2 cellular contexts compared by ENCODE assay signal in the genomic region with DNA sequence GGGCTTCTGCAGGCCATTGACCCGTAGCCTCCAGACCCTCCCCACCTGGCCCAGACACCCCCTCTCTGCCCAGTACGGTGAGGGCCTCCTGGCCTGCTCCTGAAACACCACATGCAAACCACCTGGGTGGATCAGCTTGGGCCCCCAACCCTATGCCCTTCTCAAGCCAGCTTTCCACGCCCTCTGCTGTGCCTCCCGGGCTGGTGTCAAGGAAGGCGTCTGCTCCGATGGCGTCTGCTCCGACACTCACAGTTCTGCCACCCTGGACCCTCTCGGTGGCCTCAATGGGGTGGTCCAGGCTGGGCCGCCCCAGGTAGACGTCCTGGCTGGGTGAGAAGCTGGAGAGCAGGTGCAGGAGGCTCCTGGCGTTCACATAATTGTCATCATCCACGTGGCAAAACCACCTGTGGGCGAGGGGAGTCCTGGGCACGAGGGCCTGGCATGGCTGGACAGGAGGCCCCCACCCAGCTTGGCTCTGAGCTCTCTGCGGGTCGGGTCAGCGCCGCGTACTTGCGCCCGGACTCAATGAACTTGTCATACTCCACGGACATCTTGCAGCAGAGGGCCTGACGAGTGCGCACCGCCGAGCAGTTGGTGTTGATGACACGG.
TF ChIP-seq lines count a peak whose summit lies in the region.

No MANE protein-coding gene starts in this region.

TF ChIP-seq in SK-N-SH, 30 proteins besides CTCF, POLR2A, EP300 and RAD21:
- TF ChIP-seq MEF2A (IDR thresholded peaks at IDR 0.05; ENCODE audit: borderline replicate concordance, low read depth) (no peak), GATA2 (CRISPR knock-in tag; IDR thresholded peaks at IDR 0.05) (no peak), NFIC (IDR thresholded peaks at IDR 0.05; ENCODE audit: borderline replicate concordance) (no peak), YY1 (IDR thresholded peaks at IDR 0.05; ENCODE audit: low read depth) (no peak), FOSL2 (IDR thresholded peaks at IDR 0.05; ENCODE audit: borderline replicate concordance, low read depth) (no peak), JUND (IDR thresholded peaks at IDR 0.05) (no peak), POLR2AphosphoS5 (IDR thresholded peaks at IDR 0.05; ENCODE audit: low read depth, low read length) (no peak), EZH2phosphoT487 (IDR thresholded peaks at IDR 0.05; ENCODE audit: borderline replicate concordance, low read depth) (no peak), CHD2 (IDR thresholded peaks at IDR 0.05; ENCODE audit: low read length, partially characterized antibody) (no peak), SIN3A (IDR thresholded peaks at IDR 0.05; ENCODE audit: borderline replicate concordance, low read depth, low read length) (no peak)
- TF ChIP-seq, protein P1, sequence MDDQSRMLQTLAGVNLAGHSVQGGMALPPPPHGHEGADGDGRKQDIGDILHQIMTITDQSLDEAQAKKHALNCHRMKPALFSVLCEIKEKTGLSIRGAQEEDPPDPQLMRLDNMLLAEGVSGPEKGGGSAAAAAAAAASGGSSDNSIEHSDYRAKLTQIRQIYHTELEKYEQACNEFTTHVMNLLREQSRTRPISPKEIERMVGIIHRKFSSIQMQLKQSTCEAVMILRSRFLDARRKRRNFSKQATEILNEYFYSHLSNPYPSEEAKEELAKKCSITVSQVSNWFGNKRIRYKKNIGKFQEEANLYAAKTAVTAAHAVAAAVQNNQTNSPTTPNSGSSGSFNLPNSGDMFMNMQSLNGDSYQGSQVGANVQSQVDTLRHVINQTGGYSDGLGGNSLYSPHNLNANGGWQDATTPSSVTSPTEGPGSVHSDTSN (IDR thresholded peaks at IDR 0.05) = no peak
- TF ChIP-seq, protein P2, sequence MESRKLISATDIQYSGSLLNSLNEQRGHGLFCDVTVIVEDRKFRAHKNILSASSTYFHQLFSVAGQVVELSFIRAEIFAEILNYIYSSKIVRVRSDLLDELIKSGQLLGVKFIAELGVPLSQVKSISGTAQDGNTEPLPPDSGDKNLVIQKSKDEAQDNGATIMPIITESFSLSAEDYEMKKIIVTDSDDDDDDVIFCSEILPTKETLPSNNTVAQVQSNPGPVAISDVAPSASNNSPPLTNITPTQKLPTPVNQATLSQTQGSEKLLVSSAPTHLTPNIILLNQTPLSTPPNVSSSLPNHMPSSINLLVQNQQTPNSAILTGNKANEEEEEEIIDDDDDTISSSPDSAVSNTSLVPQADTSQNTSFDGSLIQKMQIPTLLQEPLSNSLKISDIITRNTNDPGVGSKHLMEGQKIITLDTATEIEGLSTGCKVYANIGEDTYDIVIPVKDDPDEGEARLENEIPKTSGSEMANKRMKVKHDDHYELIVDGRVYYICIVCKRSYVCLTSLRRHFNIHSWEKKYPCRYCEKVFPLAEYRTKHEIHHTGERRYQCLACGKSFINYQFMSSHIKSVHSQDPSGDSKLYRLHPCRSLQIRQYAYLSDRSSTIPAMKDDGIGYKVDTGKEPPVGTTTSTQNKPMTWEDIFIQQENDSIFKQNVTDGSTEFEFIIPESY (IDR thresholded peaks at IDR 0.05; ENCODE audit: borderline replicate concordance, low read depth) = no peak
- TF ChIP-seq, protein P3, sequence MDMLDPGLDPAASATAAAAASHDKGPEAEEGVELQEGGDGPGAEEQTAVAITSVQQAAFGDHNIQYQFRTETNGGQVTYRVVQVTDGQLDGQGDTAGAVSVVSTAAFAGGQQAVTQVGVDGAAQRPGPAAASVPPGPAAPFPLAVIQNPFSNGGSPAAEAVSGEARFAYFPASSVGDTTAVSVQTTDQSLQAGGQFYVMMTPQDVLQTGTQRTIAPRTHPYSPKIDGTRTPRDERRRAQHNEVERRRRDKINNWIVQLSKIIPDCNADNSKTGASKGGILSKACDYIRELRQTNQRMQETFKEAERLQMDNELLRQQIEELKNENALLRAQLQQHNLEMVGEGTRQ (IDR thresholded peaks at IDR 0.05; ENCODE audit: borderline replicate concordance, low read depth, low read length) = no peak
TF ChIP-seq in SK-N-SH: peak in this region for 0.

TF ChIP-seq in SK-N-SH treated with all-trans-retinoic acid at 6 μM for 48 hours, 23 proteins besides CTCF, POLR2A, EP300 and RAD21:
- TF ChIP-seq ZC3H10 (CRISPR knock-in tag; IDR thresholded peaks at IDR 0.05) = no peak
